Comparison of ENCODE assay signal across 12 cellular contexts in the genomic region with DNA sequence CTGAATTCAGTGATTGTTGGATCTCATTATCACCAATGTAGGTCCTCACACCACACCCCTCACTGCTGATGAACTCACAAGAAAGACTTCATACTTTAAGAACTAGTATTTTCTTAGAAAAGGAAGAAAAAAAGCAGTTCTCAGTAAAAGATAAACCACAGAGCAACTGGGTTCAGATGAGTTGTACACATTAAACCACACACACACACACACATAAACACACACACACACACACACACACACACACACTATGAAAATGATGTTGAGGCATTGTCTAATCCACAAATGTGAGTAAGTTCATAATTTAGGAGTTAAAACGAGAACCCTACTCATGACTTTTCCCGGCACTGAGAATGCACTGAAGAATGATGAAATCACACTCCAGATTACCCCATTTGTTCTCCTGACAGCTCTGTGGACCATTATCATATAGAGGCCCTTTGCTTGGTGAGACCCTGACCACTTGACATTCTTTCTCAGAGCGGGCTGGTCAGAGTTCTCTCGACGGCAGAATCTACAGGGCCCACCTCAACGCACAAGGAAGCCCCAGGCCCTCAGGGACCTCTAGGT.
A peak's percentile ranks its signal among the peaks of the same experiment; 100 is the strongest.
DNase-seq lines count a peak whose midpoint lies in the region; ATAC-seq and TF ChIP-seq lines count a peak whose summit lies in the region.
"Had no signal": no experiment of that assay in that cellular context is flagged by ENCODE, and none has a peak within 500 bp of the region (broad histone marks: within the 10 kb centered on the region; RNA-seq: fewer than 3 reads in every experiment).

No MANE protein-coding gene starts in this region.

- no peaks in the 10 kb centered on the region for H3K27me3 Mint-ChIP-seq in CD8-positive, alpha-beta T cell (ENCODE audit: low read depth)
- no peaks in the 10 kb centered on the region for H3K27me3 Mint-ChIP-seq in activated T-cell treated with anti-CD3 and anti-CD28 coated beads, Interleukin-2, amount 50 U/mL, for 72 hours (ENCODE audit: low read depth)
- no peaks in the 10 kb centered on the region for H3K27me3 Mint-ChIP-seq in naive thymus-derived CD4-positive, alpha-beta T cell
- H3K27me3 Mint-ChIP-seq in HFFc6 (ENCODE audit: insufficient read depth), result peaks cover 10% of the 10 kb centered on the region

- no peak for TF ChIP-seq CTCF in CD8-positive, alpha-beta T cell (IDR thresholded peaks at IDR 0.05)
- TF ChIP-seq CTCF in HFFc6 (IDR thresholded peaks at IDR 0.05), result no peak

- ATAC-seq in CD8-positive, alpha-beta T cell, result peak; percentile 45
- ATAC-seq in activated T-cell treated with anti-CD3 and anti-CD28 coated beads, Interleukin-2, amount 50 U/mL, for 72 hours (replicated peaks in 1 of 2), result peak; percentile 75 to 76
- peak; percentile 65 for ATAC-seq in naive thymus-derived CD4-positive, alpha-beta T cell
- ATAC-seq in HG02588 (IDR thresholded peaks at IDR 0.05; ENCODE audit: unreplicated experiment) (no peak), GM18520 (IDR thresholded peaks at IDR 0.05; ENCODE audit: unreplicated experiment) (no peak)

- H3K27ac ChIP-seq in CD8-positive, alpha-beta T cell (ENCODE audit: low read depth, low read length), result no peak overlapping the region
- peak overlapping the region; percentile 90 for H3K27ac ChIP-seq in KOPT-K1 (ENCODE audit: low read depth, low read length, poor library complexity, severe bottlenecking)
- H3K27ac ChIP-seq in naive thymus-derived CD4-positive, alpha-beta T cell (ENCODE audit: low read depth, low read length), result peak overlapping the region; percentile 64
- H3K27ac ChIP-seq: neural progenitor cell, tibial artery had no signal

- H3K4me3 ChIP-seq in CD8-positive, alpha-beta T cell (ENCODE audit: low read depth, low read length), result peak overlapping the region; percentile 1
- no peak overlapping the region for H3K4me3 ChIP-seq in naive thymus-derived CD4-positive, alpha-beta T cell (ENCODE audit: low read length)
- H3K4me3 ChIP-seq: neural progenitor cell, tibial artery had no signal

- no peaks in the 10 kb centered on the region for H3K9me3 Mint-ChIP-seq in CD8-positive, alpha-beta T cell
- H3K9me3 Mint-ChIP-seq in activated T-cell treated with anti-CD3 and anti-CD28 coated beads, Interleukin-2, amount 50 U/mL, for 72 hours, result peaks cover 2 to 4% of the 10 kb centered on the region in 2 donors
- peaks cover 0 to 8% (median 0%) of the 10 kb centered on the region in 11 donors for H3K9me3 Mint-ChIP-seq in naive thymus-derived CD4-positive, alpha-beta T cell
- no peaks in the 10 kb centered on the region for H3K9me3 Mint-ChIP-seq in HFFc6

- POLR2A ChIA-PET in CD8-positive, alpha-beta T cell (lab: Charles Lee), result interaction anchor here (0.6 to 0.9 kb wide), 3 partner anchors 10 to 74 kb away, joined by 3 to 4 read pairs (median 3); no protein-coding TSS in a partner anchor
- POLR2A ChIA-PET in naive thymus-derived CD4-positive, alpha-beta T cell (lab: Charles Lee), result interaction anchor here (0.5 to 1.6 kb wide), 9 partner anchors 9 to 104 kb away, joined by 3 to 5 read pairs (median 4); no protein-coding TSS in a partner anchor

- CTCF ChIA-PET in CD8-positive, alpha-beta T cell (lab: Charles Lee), result interaction anchor here (0.7 to 2.3 kb wide), 4 partner anchors 13 to 106 kb away, joined by 3 to 6 read pairs (median 3); a partner anchor contains a TSS
- CTCF ChIA-PET in naive thymus-derived CD4-positive, alpha-beta T cell (lab: Charles Lee), result no interaction called here

- H3K4me1 ChIP-seq in CD8-positive, alpha-beta T cell (ENCODE audit: insufficient read depth, low read length), result peaks cover 96% of the 10 kb centered on the region
- peaks cover 74 to 87% of the 10 kb centered on the region in 2 donors for H3K4me1 ChIP-seq in naive thymus-derived CD4-positive, alpha-beta T cell (ENCODE audit: control insufficient read depth in 2 of 2, insufficient read depth in 2 of 2, low read length in 2 of 2)
- H3K4me1 ChIP-seq: neural progenitor cell had no signal

- H3K27ac Mint-ChIP-seq in CD8-positive, alpha-beta T cell, result peak overlapping the region; percentile 94
- H3K27ac Mint-ChIP-seq in activated T-cell treated with anti-CD3 and anti-CD28 coated beads, Interleukin-2, amount 50 U/mL, for 72 hours, result peak overlapping the region; percentile 100
- peak overlapping the region; percentile 83 to 95 (median 92) for H3K27ac Mint-ChIP-seq in naive thymus-derived CD4-positive, alpha-beta T cell
- H3K27ac Mint-ChIP-seq in HFFc6, result no peak overlapping the region
- H3K27ac Mint-ChIP-seq: neural progenitor cell had no signal

- intact Hi-C loops in CD8-positive, alpha-beta T cell (cut with DNase I, micrococcal nuclease), result no loop called here
- intact Hi-C loops in naive thymus-derived CD4-positive, alpha-beta T cell (cut with micrococcal nuclease), result loop anchor here (1.0 to 2.0 kb wide), 5 partner anchors 11 to 115 kb away; no protein-coding TSS in a partner anchor

- H3K4me3 Mint-ChIP-seq in CD8-positive, alpha-beta T cell, result peak overlapping the region; percentile 70
- peak overlapping the region; percentile 80 to 84 for H3K4me3 Mint-ChIP-seq in activated T-cell treated with anti-CD3 and anti-CD28 coated beads, Interleukin-2, amount 50 U/mL, for 72 hours
- peak overlapping the region; percentile 60 to 85 (median 80) for H3K4me3 Mint-ChIP-seq in naive thymus-derived CD4-positive, alpha-beta T cell
- no peak overlapping the region for H3K4me3 Mint-ChIP-seq in HFFc6
- H3K4me3 Mint-ChIP-seq: neural progenitor cell had no signal

- no peak for DNase-seq in CD8-positive, alpha-beta T cell
- peak; percentile 63 to 65 for DNase-seq in activated T-cell treated with anti-CD3 and anti-CD28 coated beads, Interleukin-2, amount 50 U/mL, for 72 hours
- DNase-seq in naive thymus-derived CD4-positive, alpha-beta T cell, result peak in 4 of 9 donors; percentile 19 to 48 (median 42)
- DNase-seq in NCI-H510A (lab: John Stamatoyannopoulos, UW) (no peak), HFFc6 (no peak)
- DNase-seq: activated effector memory CD4-positive, alpha-beta T cell treated with anti-CD3 and anti-CD28 coated beads, Interleukin-2, amount 50 U/mL, for 16 hours; NCI-H69; tibial artery had no signal

- H3K36me3 ChIP-seq in CD8-positive, alpha-beta T cell (ENCODE audit: insufficient read depth, low read length), result no peaks in the 10 kb centered on the region
- no peaks in the 10 kb centered on the region for H3K36me3 ChIP-seq in KOPT-K1 (ENCODE audit: insufficient read depth, low read length)
- no peaks in the 10 kb centered on the region for H3K36me3 ChIP-seq in naive thymus-derived CD4-positive, alpha-beta T cell (ENCODE audit: control insufficient read depth in 2 of 3, insufficient read depth in 3 of 3, low read length in 3 of 3)
- H3K36me3 ChIP-seq: neural progenitor cell, tibial artery had no signal

- H3K4me1 Mint-ChIP-seq in CD8-positive, alpha-beta T cell (ENCODE audit: low read depth), result peaks cover 94% of the 10 kb centered on the region
- peaks cover 100% of the 10 kb centered on the region for H3K4me1 Mint-ChIP-seq in activated T-cell treated with anti-CD3 and anti-CD28 coated beads, Interleukin-2, amount 50 U/mL, for 72 hours (ENCODE audit: low read depth)
- peaks cover 73 to 99% (median 90%) of the 10 kb centered on the region in 7 donors for H3K4me1 Mint-ChIP-seq in naive thymus-derived CD4-positive, alpha-beta T cell
- no peaks in the 10 kb centered on the region; the same call in 1 of the 2 replicates for H3K4me1 Mint-ChIP-seq in HFFc6 (ENCODE audit: low read depth)

- H3K9me3 ChIP-seq in CD8-positive, alpha-beta T cell (ENCODE audit: low read length), result no peaks in the 10 kb centered on the region
- H3K9me3 ChIP-seq in KOPT-K1 (ENCODE audit: insufficient read depth, low read length, poor library complexity, severe bottlenecking), result no peaks in the 10 kb centered on the region
- H3K9me3 ChIP-seq in naive thymus-derived CD4-positive, alpha-beta T cell (ENCODE audit: control insufficient read depth in 2 of 3, low read length in 3 of 3), result no peaks in the 10 kb centered on the region
- H3K9me3 ChIP-seq: tibial artery had no signal

- no peaks in the 10 kb centered on the region for H3K27me3 ChIP-seq in CD8-positive, alpha-beta T cell (ENCODE audit: insufficient read depth, low read length)
- H3K27me3 ChIP-seq in naive thymus-derived CD4-positive, alpha-beta T cell (ENCODE audit: control insufficient read depth in 2 of 2, insufficient read depth in 2 of 2, low read length in 2 of 2), result no peaks in the 10 kb centered on the region
- H3K27me3 ChIP-seq: neural progenitor cell, tibial artery had no signal

- peaks cover 12% of the 10 kb centered on the region for H3K36me3 Mint-ChIP-seq in CD8-positive, alpha-beta T cell
- H3K36me3 Mint-ChIP-seq in activated T-cell treated with anti-CD3 and anti-CD28 coated beads, Interleukin-2, amount 50 U/mL, for 72 hours (ENCODE audit: insufficient read depth in 2 of 2), result peaks cover 19 to 45% of the 10 kb centered on the region in 2 donors
- peaks cover 0 to 69% (median 16%) of the 10 kb centered on the region in 5 donors for H3K36me3 Mint-ChIP-seq in naive thymus-derived CD4-positive, alpha-beta T cell
- no peaks in the 10 kb centered on the region for H3K36me3 Mint-ChIP-seq in HFFc6 (ENCODE audit: low read depth)
- H3K36me3 Mint-ChIP-seq: neural progenitor cell had no signal

Comparison
In these comparisons a context has a peak if more than half of its experiments do, and no peak if none do; other contexts are left out.
1. ATAC-seq: peak in CD8-positive, alpha-beta T cell (single experiment), activated T-cell treated with anti-CD3 and anti-CD28 coated beads, Interleukin-2, amount 50 U/mL, for 72 hours (2 of 2) and naive thymus-derived CD4-positive, alpha-beta T cell (single experiment); none in HG02588 (single experiment) and GM18520 (single experiment).
2. DNase-seq: peak in activated T-cell treated with anti-CD3 and anti-CD28 coated beads, Interleukin-2, amount 50 U/mL, for 72 hours (2 of 2); none in CD8-positive, alpha-beta T cell (0 of 7), NCI-H510A (single experiment) and HFFc6 (single experiment).
3. intact Hi-C loops: an anchor here in naive thymus-derived CD4-positive, alpha-beta T cell (1.0 to 2.0 kb wide); none called in CD8-positive, alpha-beta T cell.